15 cellular contexts compared by ENCODE assay signal in the genomic region with DNA sequence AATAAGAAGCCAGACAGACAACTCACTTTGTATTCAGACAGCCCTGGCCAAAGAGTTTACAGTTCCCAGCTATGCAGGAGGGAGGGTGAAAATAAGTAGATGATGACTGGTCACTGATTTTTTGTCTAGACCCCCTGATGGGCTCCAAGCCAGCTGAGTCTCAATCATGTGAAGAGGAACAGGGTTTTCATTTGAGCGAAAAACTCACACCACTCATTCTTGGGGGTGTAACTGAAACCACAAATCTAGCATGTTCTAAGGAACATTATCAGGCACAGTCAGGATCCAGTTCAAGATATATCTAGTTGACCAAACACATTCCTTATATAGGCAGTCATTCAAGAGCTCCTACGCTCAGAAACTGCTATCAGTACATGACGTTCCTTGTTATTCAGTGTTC. TPM values are rescaled to one million over a fixed set of nuclear protein-coding genes. Genes with fewer than 3 reads are reported as not detected.
DNase-seq lines count a peak whose midpoint lies in the region; ATAC-seq and TF ChIP-seq lines count a peak whose summit lies in the region.
"Had no signal": no experiment of that assay in that cellular context is flagged by ENCODE, and none has a peak within 500 bp of the region (broad histone marks: within the 10 kb centered on the region; RNA-seq: fewer than 3 reads in every experiment).

No MANE protein-coding gene starts in this region.

- POLR2A ChIA-PET in activated CD8-positive, alpha-beta T cell treated with anti-CD3 and anti-CD28 coated beads, Interleukin-2, amount 10 ng/mL, durations not matched to agents 7 days and 5 days (lab: Charles Lee), result no interaction called here

- H3K36me3 ChIP-seq in left ventricle myocardium inferior, result peaks cover 39% of the 10 kb centered on the region
- H3K36me3 ChIP-seq in skeletal muscle tissue (ENCODE audit: control insufficient read depth in 3 of 3, insufficient read depth in 3 of 3, low read length in 3 of 3), result peaks cover 43 to 66% (median 43%) of the 10 kb centered on the region in 3 donors

- in situ Hi-C loops in astrocyte of the spinal cord (cut with HindIII; ENCODE audit: low sequenced_read_pairs), result no loop called here

- no peaks in the 10 kb centered on the region for H3K27me3 Mint-ChIP-seq in activated CD8-positive, alpha-beta T cell treated with anti-CD3 and anti-CD28 coated beads, Interleukin-2, amount 10 ng/mL, durations not matched to agents 7 days and 5 days (ENCODE audit: low read depth)
- H3K27me3 Mint-ChIP-seq: stimulated activated naive CD8-positive, alpha-beta T cell treated with anti-CD3 and anti-CD28 coated beads, Interleukin-15, Interleukin-2, amounts not matched to agents 100 ng/mL and 50 ng/mL, for 24 hours had no signal

- H3K27me3 ChIP-seq in left ventricle myocardium inferior (ENCODE audit: low read depth) (no peaks in the 10 kb centered on the region), skeletal muscle tissue (ENCODE audit: control insufficient read depth in 3 of 3, insufficient read depth in 3 of 3, low read length in 3 of 3) (no peaks in the 10 kb centered on the region)

- DNase-seq in GM03348 (ENCODE audit: low spot score), result peak; percentile 69
- peak; percentile 98 for DNase-seq in astrocyte of the spinal cord (ENCODE audit: low read depth, low spot score)
- no peak for DNase-seq in left ventricle myocardium inferior
- DNase-seq in activated CD4-positive, CD25-positive, alpha-beta regulatory T cell (lab: John Stamatoyannopoulos, UW), result no peak
- DNase-seq in activated CD8-positive, alpha-beta T cell treated with anti-CD3 and anti-CD28 coated beads, Interleukin-2, amount 10 ng/mL, durations not matched to agents 7 days and 5 days, result no peak
- DNase-seq: activated CD4-positive, alpha-beta T cell treated with anti-CD3 and anti-CD28 coated beads, Interleukin-2, amount 50 U/mL, for 4 hours; CD4-positive, alpha-beta T cell; MV-4-11; NCI-H510A treated with DMSO at 0.1 percent for 48 hours had no signal

- H3K4me1 ChIP-seq in left ventricle myocardium inferior, result peaks cover 81% of the 10 kb centered on the region
- H3K4me1 ChIP-seq in skeletal muscle tissue (ENCODE audit: control insufficient read depth in 3 of 3, insufficient read depth in 3 of 3, low read length in 3 of 3), result peaks cover 45 to 60% (median 58%) of the 10 kb centered on the region in 3 donors

- H3K4me1 Mint-ChIP-seq in activated CD8-positive, alpha-beta T cell treated with anti-CD3 and anti-CD28 coated beads, Interleukin-2, amount 10 ng/mL, durations not matched to agents 7 days and 5 days (ENCODE audit: low read depth), result no peaks in the 10 kb centered on the region

- no peak overlapping the region for H3K9ac ChIP-seq in skeletal muscle tissue (ENCODE audit: low read depth in 1 of 3, low read length in 3 of 3)

- H3K9me3 Mint-ChIP-seq in activated CD8-positive, alpha-beta T cell treated with anti-CD3 and anti-CD28 coated beads, Interleukin-2, amount 10 ng/mL, durations not matched to agents 7 days and 5 days (ENCODE audit: insufficient read depth), result no peaks in the 10 kb centered on the region
- H3K9me3 Mint-ChIP-seq: CD4-positive, alpha-beta T cell; natural killer cell treated with Interleukin-12 subunit alpha and Interleukin-12 subunit beta and Interleukin-15 and Interleukin-18, amount 100 ng/mL, for 72 hours; stimulated activated naive CD8-positive, alpha-beta T cell treated with anti-CD3 and anti-CD28 coated beads, Interleukin-15, Interleukin-2, amounts not matched to agents 100 ng/mL and 50 ng/mL, for 24 hours had no signal

- H3K27ac ChIP-seq in left ventricle myocardium inferior (replicated peaks) (peak overlapping the region; percentile 82), skeletal muscle tissue (ENCODE audit: low read depth, low read length) (peak overlapping the region; percentile 65)
- H3K27ac ChIP-seq: SK-N-MC had no signal

- CTCF ChIA-PET in activated CD8-positive, alpha-beta T cell treated with anti-CD3 and anti-CD28 coated beads, Interleukin-2, amount 10 ng/mL, durations not matched to agents 7 days and 5 days (lab: Charles Lee), result no interaction called here

- intact Hi-C loops in left ventricle myocardium inferior (cut with micrococcal nuclease), result no loop called here

- no peak overlapping the region for H3K27ac Mint-ChIP-seq in activated CD8-positive, alpha-beta T cell treated with anti-CD3 and anti-CD28 coated beads, Interleukin-2, amount 10 ng/mL, durations not matched to agents 7 days and 5 days
- H3K27ac Mint-ChIP-seq: CD4-positive, alpha-beta T cell; natural killer cell treated with Interleukin-12 subunit alpha and Interleukin-12 subunit beta and Interleukin-15 and Interleukin-18, amount 100 ng/mL, for 72 hours; stimulated activated naive CD8-positive, alpha-beta T cell treated with anti-CD3 and anti-CD28 coated beads, Interleukin-15, Interleukin-2, amounts not matched to agents 100 ng/mL and 50 ng/mL, for 24 hours had no signal

- H3K9me3 ChIP-seq in left ventricle myocardium inferior (replicated peaks) (no peaks in the 10 kb centered on the region), skeletal muscle tissue (ENCODE audit: control insufficient read depth in 3 of 3, low read length in 3 of 3) (no peaks in the 10 kb centered on the region)

- no peak overlapping the region for H3K4me3 ChIP-seq in astrocyte of the spinal cord (ENCODE audit: low read depth, low read length)
- H3K4me3 ChIP-seq in left ventricle myocardium inferior, result no peak overlapping the region
- no peak overlapping the region for H3K4me3 ChIP-seq in skeletal muscle tissue (ENCODE audit: low read length in 3 of 3)
- H3K4me3 ChIP-seq: SK-N-MC had no signal

- no peak for ATAC-seq in GM19452 (IDR thresholded peaks at IDR 0.05; ENCODE audit: unreplicated experiment)
- no peak for ATAC-seq in HG02623 (IDR thresholded peaks at IDR 0.05; ENCODE audit: unreplicated experiment)
- ATAC-seq in activated CD8-positive, alpha-beta T cell treated with anti-CD3 and anti-CD28 coated beads, Interleukin-2, amount 10 ng/mL, durations not matched to agents 7 days and 5 days, result no peak
- ATAC-seq: natural killer cell treated with Interleukin-12 subunit alpha and Interleukin-12 subunit beta and Interleukin-15 and Interleukin-18, amount 100 ng/mL, for 72 hours had no signal

- TF ChIP-seq CTCF in astrocyte of the spinal cord (IDR thresholded peaks at IDR 0.05; ENCODE audit: low read depth, low read length), result no peak
- no peak for TF ChIP-seq CTCF in left ventricle myocardium inferior (IDR thresholded peaks at IDR 0.05; ENCODE audit: borderline replicate concordance)

- no peaks in the 10 kb centered on the region for H3K36me3 Mint-ChIP-seq in activated CD8-positive, alpha-beta T cell treated with anti-CD3 and anti-CD28 coated beads, Interleukin-2, amount 10 ng/mL, durations not matched to agents 7 days and 5 days (ENCODE audit: low read depth)
- H3K36me3 Mint-ChIP-seq: natural killer cell treated with Interleukin-12 subunit alpha and Interleukin-12 subunit beta and Interleukin-15 and Interleukin-18, amount 100 ng/mL, for 72 hours had no signal

- no peak overlapping the region for H3K4me3 Mint-ChIP-seq in activated CD8-positive, alpha-beta T cell treated with anti-CD3 and anti-CD28 coated beads, Interleukin-2, amount 10 ng/mL, durations not matched to agents 7 days and 5 days
- H3K4me3 Mint-ChIP-seq: CD4-positive, alpha-beta T cell; natural killer cell treated with Interleukin-12 subunit alpha and Interleukin-12 subunit beta and Interleukin-15 and Interleukin-18, amount 100 ng/mL, for 72 hours; stimulated activated naive CD8-positive, alpha-beta T cell treated with anti-CD3 and anti-CD28 coated beads, Interleukin-15, Interleukin-2, amounts not matched to agents 100 ng/mL and 50 ng/mL, for 24 hours had no signal

RNA-seq across cellular contexts. Expression of a gene that starts 59.0 kb away (rescaled TPM):
- total RNA-seq in left ventricle myocardium inferior (72.9 TPM), skeletal muscle tissue (35.0 TPM)
- total RNA-seq in activated CD8-positive, alpha-beta T cell treated with anti-CD3 and anti-CD28 coated beads, Interleukin-2, amount 10 ng/mL, durations not matched to agents 7 days and 5 days, result 1 to 10 TPM in 1 of 2 experiments, under 1 TPM in 1; 0.53 to 1.2 TPM

Comparison
In these comparisons a context has a peak if more than half of its experiments do, and no peak if none do; other contexts are left out.
1. DNase-seq: peak in GM03348 (single experiment) and astrocyte of the spinal cord (single experiment); none in left ventricle myocardium inferior (single experiment), activated CD4-positive, CD25-positive, alpha-beta regulatory T cell (0 of 4) and activated CD8-positive, alpha-beta T cell treated with anti-CD3 and anti-CD28 coated beads, Interleukin-2, amount 10 ng/mL, durations not matched to agents 7 days and 5 days (single experiment).
2. RNA of a gene that starts 59.0 kb away (total RNA-seq): 72.9 TPM in left ventricle myocardium inferior (single experiment) and 35.0 TPM in skeletal muscle tissue (single experiment); 0.53 to 1.2 TPM in activated CD8-positive, alpha-beta T cell treated with anti-CD3 and anti-CD28 coated beads, Interleukin-2, amount 10 ng/mL, durations not matched to agents 7 days and 5 days; every median in the first group is over 10 times any median in the second.